Comparison of ENCODE assay signal across 14 cellular contexts in the genomic region with DNA sequence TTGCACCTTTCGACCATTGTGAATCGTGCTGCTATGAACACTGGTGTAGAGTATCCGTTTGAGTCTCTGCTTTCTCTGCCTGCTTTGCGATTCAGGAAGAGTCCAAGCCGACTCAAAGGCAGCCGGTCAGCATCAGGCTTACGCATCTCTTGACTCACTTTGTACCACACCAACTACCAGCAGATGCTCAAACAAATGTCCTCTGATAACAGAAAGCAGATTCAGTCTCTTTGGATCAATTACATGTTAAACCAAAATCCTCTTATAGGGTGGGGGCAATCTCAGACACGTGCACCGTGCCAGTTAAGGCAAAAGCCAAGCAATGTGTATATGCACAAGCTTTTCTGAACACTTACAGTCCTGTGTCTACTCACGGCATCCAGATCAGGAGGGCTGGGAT.
A peak's percentile ranks its signal among the peaks of the same experiment; 100 is the strongest.
DNase-seq lines count a peak whose midpoint lies in the region; ATAC-seq, FAIRE-seq and TF ChIP-seq lines count a peak whose summit lies in the region.
"Had no signal": no experiment of that assay in that cellular context is flagged by ENCODE, and none has a peak within 500 bp of the region (broad histone marks: within the 10 kb centered on the region; RNA-seq: fewer than 3 reads in every experiment).

No MANE protein-coding gene starts in this region.

- no peak overlapping the region for H3K56ac ChIP-seq in H1 (replicated peaks; ENCODE audit: insufficient read length, low read depth, low read length)

- 84% methylated on average over 10 of the region's 10 CpGs; no CpG with 5 or more reads in 1 of the 2 experiments for WGBS in H1 (ENCODE audit: extremely low coverage in 1 of 2, insufficient coverage in 1 of 2, insufficient read length in 1 of 2, insufficient replicate concordance in 2 of 2, low coverage in 1 of 2, low lambda C conversion rate in 2 of 2, missing lambda C conversion rate in 1 of 2), 2 experiments

- no peak overlapping the region for H3K4me3 ChIP-seq in H1 (ENCODE audit: extremely low read depth in 1 of 4, insufficient read depth in 2 of 4, low read depth in 3 of 4, low read length in 4 of 4)
- H3K4me3 ChIP-seq: SK-N-MC, smooth muscle cell had no signal

- peaks cover 0 to 9% (median 0%) of the 10 kb centered on the region in 4 experiments; a peak in 1 of 7 replicates for H3K4me1 ChIP-seq in H1 (replicated peaks in 1 of 4; ENCODE audit: control insufficient read depth in 3 of 4, insufficient read depth in 4 of 4, low read length in 3 of 4)

- no peak overlapping the region for H3K4ac ChIP-seq in H1 (replicated peaks; ENCODE audit: insufficient read length, low read depth, low read length)

- CTCF ChIA-PET in H1 (lab: Charles Lee; ENCODE audit: partially characterized antibody), result interaction anchor here (0.5 kb wide), 1 partner anchor 14 kb away, joined by 3 read pairs; no protein-coding TSS in a partner anchor

- no peak overlapping the region for H3K9ac ChIP-seq in H1 (replicated peaks in 1 of 4; ENCODE audit: extremely low read depth in 1 of 4, low read depth in 3 of 4, low read length in 3 of 4)

- H2BK12ac ChIP-seq in H1 (ENCODE audit: low read depth, low read length), result no peak overlapping the region

- H4K91ac ChIP-seq in H1 (replicated peaks; ENCODE audit: insufficient read length, low read length), result no peak overlapping the region

- H3K27ac ChIP-seq in H1 (ENCODE audit: low read depth, low read length), result no peak overlapping the region
- H3K27ac ChIP-seq: SK-N-MC had no signal

- POLR2A ChIA-PET in H1 (lab: Charles Lee; ENCODE audit: partially characterized antibody), result no interaction called here

- no peak for TF ChIP-seq EP300 in H1 (IDR thresholded peaks at IDR 0.05; ENCODE audit: borderline replicate concordance in 1 of 2, low read depth in 2 of 2, low read length in 2 of 2)

- H2BK20ac ChIP-seq in H1 (ENCODE audit: low read length), result no peak overlapping the region

- no peak overlapping the region for H3K23ac ChIP-seq in H1 (ENCODE audit: insufficient read length)

- H3K4me2 ChIP-seq in H1 (ENCODE audit: insufficient read depth in 1 of 2, low read depth in 2 of 2, low read length in 2 of 2), result no peak overlapping the region
- H3K4me2 ChIP-seq: smooth muscle cell had no signal

- H3K18ac ChIP-seq in H1 (ENCODE audit: extremely low read depth, low read length), result no peak overlapping the region

- H3K79me2 ChIP-seq in H1 (ENCODE audit: control insufficient read depth in 1 of 2, insufficient read depth in 2 of 2, low read length in 2 of 2), result no peaks in the 10 kb centered on the region

- DNase-seq in H1 (ENCODE audit: low read depth in 1 of 2, low spot score in 2 of 2) (no peak), islet precursor cell (no peak), HT-29 (ENCODE audit: low spot score) (no peak), iPS-NIHi7 (ENCODE audit: extremely low spot score) (no peak), HK-2 (ENCODE audit: unreplicated experiment) (no peak)
- DNase-seq: activated CD4-positive, alpha-beta T cell treated with anti-CD3 and anti-CD28 coated beads, Interleukin-2, amount 50 U/mL, for 1 hour; activated naive CD4-positive, alpha-beta T cell; cerebellar nuclear complex; NCI-H524 treated with DMSO at 0.1 percent for 48 hours had no signal

- H4K20me1 ChIP-seq in H1 (replicated peaks in 1 of 2; ENCODE audit: control insufficient read depth in 1 of 2, insufficient read depth in 2 of 2, low read length in 2 of 2), result no peaks in the 10 kb centered on the region

- H3K36me3 ChIP-seq in H1 (ENCODE audit: control insufficient read depth in 2 of 4, insufficient read depth in 4 of 4, low read length in 3 of 4), result no peaks in the 10 kb centered on the region

- H3K23me2 ChIP-seq in H1 (ENCODE audit: low read depth, low read length), result no peaks in the 10 kb centered on the region

- no peak overlapping the region for H2BK120ac ChIP-seq in H1 (replicated peaks; ENCODE audit: low read depth, low read length)

- no peak for FAIRE-seq in H1 (lab: Jason Lieb, UNC)

- H3K79me1 ChIP-seq in H1 (ENCODE audit: low read depth, low read length), result no peaks in the 10 kb centered on the region

- H4K5ac ChIP-seq in H1 (ENCODE audit: insufficient read length, low read depth, low read length), result no peak overlapping the region

- no peak for TF ChIP-seq RAD21 in H1 (IDR thresholded peaks at IDR 0.05 in 1 of 2, conservative IDR thresholded peaks at IDR 0.05 in 1 of 2; ENCODE audit: low read depth in 2 of 2, low read length in 2 of 2)

- TF ChIP-seq CTCF in H1 (IDR thresholded peaks at IDR 0.05; ENCODE audit: control extremely low read depth in 1 of 3, insufficient read depth in 1 of 3, low read depth in 1 of 3, low read length in 3 of 3), result no peak

- no peak overlapping the region for H4K8ac ChIP-seq in H1 (ENCODE audit: extremely low read depth, insufficient read depth, low read length)

- H2AFZ ChIP-seq in H1 (ENCODE audit: low read length), result peak overlapping the region; percentile 17; the same call in 1 of the 2 replicates

- no peaks in the 10 kb centered on the region for H3K27me3 ChIP-seq in H1 (replicated peaks in 1 of 4; ENCODE audit: control insufficient read depth in 3 of 4, extremely low read depth in 1 of 4, insufficient read depth in 3 of 4, low read length in 3 of 4)

- ATAC-seq in GM18505 (IDR thresholded peaks at IDR 0.05; ENCODE audit: unreplicated experiment) (peak; percentile 32), GM21423 (IDR thresholded peaks at IDR 0.05; ENCODE audit: unreplicated experiment) (peak; percentile 4), HG03280 (IDR thresholded peaks at IDR 0.05; ENCODE audit: unreplicated experiment) (peak; percentile 21)

- H2BK15ac ChIP-seq in H1 (ENCODE audit: low read length), result no peak overlapping the region

- no peak overlapping the region for H2BK5ac ChIP-seq in H1 (ENCODE audit: low read depth, low read length)

- H3K9me3 ChIP-seq in H1 (ENCODE audit: insufficient read depth in 2 of 2, low read depth in 1 of 2, low read length in 1 of 2), result no peaks in the 10 kb centered on the region

- no peak overlapping the region for H3K14ac ChIP-seq in H1 (ENCODE audit: insufficient read length)

- no peak for TF ChIP-seq POLR2A in GM18505 (IDR thresholded peaks at IDR 0.05; ENCODE audit: borderline replicate concordance, extremely low read depth, insufficient read depth, insufficient read length)
- TF ChIP-seq POLR2A in H1 (IDR thresholded peaks at IDR 0.05; ENCODE audit: control extremely low read depth in 1 of 2, low read depth in 2 of 2, low read length in 2 of 2), result no peak

- no peak overlapping the region for H2AK5ac ChIP-seq in H1 (ENCODE audit: low read depth, low read length)

TF ChIP-seq in H1, 55 proteins besides CTCF, POLR2A, EP300 and RAD21:
- TF ChIP-seq KDM1A (IDR thresholded peaks at IDR 0.05; ENCODE audit: borderline replicate concordance, low read length), result no peak
- no peak for TF ChIP-seq RNF2 (IDR thresholded peaks at IDR 0.05; ENCODE audit: borderline replicate concordance, low read depth, low read length, missing control alignments, poor library complexity, severe bottlenecking)
- no peak for TF ChIP-seq RXRA (IDR thresholded peaks at IDR 0.05; ENCODE audit: insufficient read depth, low read depth, low read length)
- TF ChIP-seq EGR1 (IDR thresholded peaks at IDR 0.05; ENCODE audit: borderline replicate concordance, low read depth, low read length), result no peak
- TF ChIP-seq KDM5A (IDR thresholded peaks at IDR 0.05; ENCODE audit: low read length), result no peak
- TF ChIP-seq ATF3 (IDR thresholded peaks at IDR 0.05; ENCODE audit: insufficient read depth, low read depth, low read length), result no peak
- TF ChIP-seq TBP (IDR thresholded peaks at IDR 0.05; ENCODE audit: low read depth, low read length), result no peak
- no peak for TF ChIP-seq KDM4A (IDR thresholded peaks at IDR 0.05; ENCODE audit: low read depth, low read length, severe bottlenecking)
- TF ChIP-seq SRF (IDR thresholded peaks at IDR 0.05; ENCODE audit: low read depth, low read length), result no peak
- TF ChIP-seq NRF1 (IDR thresholded peaks at IDR 0.05; ENCODE audit: low read depth, low read length), result no peak
- TF ChIP-seq POLR2AphosphoS5 (IDR thresholded peaks at IDR 0.05; ENCODE audit: low read depth, low read length), result no peak
- no peak for TF ChIP-seq CTBP2 (IDR thresholded peaks at IDR 0.05; ENCODE audit: borderline replicate concordance, insufficient read depth, insufficient read length, low read length)
- no peak for TF ChIP-seq BCL11A (IDR thresholded peaks at IDR 0.05; ENCODE audit: low read depth in 2 of 2, low read length in 2 of 2)
- no peak for TF ChIP-seq SP1 (IDR thresholded peaks at IDR 0.05; ENCODE audit: low read depth, low read length)
- no peak for TF ChIP-seq NANOG (IDR thresholded peaks at IDR 0.05; ENCODE audit: insufficient read depth, low read depth, low read length, poor library complexity, severe bottlenecking)
- no peak for TF ChIP-seq YY1 (IDR thresholded peaks at IDR 0.05; ENCODE audit: low read depth, low read length)
- no peak for TF ChIP-seq CBX5 (IDR thresholded peaks at IDR 0.05; ENCODE audit: low read depth, low read length)
TF ChIP-seq in H1: peak in this region for 0.
